Comparison of ENCODE assay signal across 8 cellular contexts in genomic region chr22:23893446-23893956, GRCh38. TPM values are rescaled to one million over a fixed set of nuclear protein-coding genes. Genes with fewer than 3 reads are reported as not detected.
DNase-seq lines count a peak whose midpoint lies in the region; ATAC-seq and TF ChIP-seq lines count a peak whose summit lies in the region.

No MANE protein-coding gene starts in this region.

- peak overlapping the region; percentile 33; the same call in 1 of the 2 replicates for H3K23ac ChIP-seq in IMR-90 (ENCODE audit: low read depth, low read length)

- H3K27me3 Mint-ChIP-seq in chondrocyte (ENCODE audit: low read depth): no peaks in the 10 kb centered on the region

- H2BK120ac ChIP-seq in IMR-90 (ENCODE audit: low read depth, low read length): peak overlapping the region; percentile 56

- H3K14ac ChIP-seq in IMR-90 (replicated peaks; ENCODE audit: low read depth, low read length): peak overlapping the region; percentile 82

- peaks cover 17 to 31% of the 10 kb centered on the region in 2 experiments for H3K79me1 ChIP-seq in IMR-90 (ENCODE audit: low read depth in 1 of 2, low read length in 2 of 2)

- no peaks in the 10 kb centered on the region for H3K36me3 ChIP-seq in ACC112 (ENCODE audit: insufficient read depth, low read length)
- peaks cover 24% of the 10 kb centered on the region for H3K36me3 ChIP-seq in IMR-90 (ENCODE audit: control insufficient read depth, insufficient read depth, low read length)
- peaks cover 5 to 13% of the 10 kb centered on the region in 2 donors for H3K36me3 ChIP-seq in muscle layer of duodenum (ENCODE audit: control insufficient read depth in 1 of 2, insufficient read depth in 2 of 2, low read length in 2 of 2)

- peak overlapping the region; percentile 90 for H4K91ac ChIP-seq in IMR-90 (ENCODE audit: insufficient read depth, low read depth, low read length)

- H2BK15ac ChIP-seq in IMR-90 (ENCODE audit: low read depth, low read length): peak overlapping the region; percentile 78; the same call in 2 of the 3 replicates

- no peaks in the 10 kb centered on the region for H3K27me3 ChIP-seq in ACC112 (ENCODE audit: insufficient read depth, low read length)
- no peaks in the 10 kb centered on the region for H3K27me3 ChIP-seq in IMR-90 (ENCODE audit: control insufficient read depth, insufficient read depth, low read length)
- no peaks in the 10 kb centered on the region for H3K27me3 ChIP-seq in muscle layer of duodenum (ENCODE audit: low read depth, low read length)

- no peak for TF ChIP-seq POLR2A in IMR-90 (IDR thresholded peaks at IDR 0.05; ENCODE audit: low read depth, low read length)

- BruUV-seq in IMR-90 (replicated peaks; lab: Mats Ljungman, UMichigan): no TSS peak

- peaks cover 24% of the 10 kb centered on the region for H4K20me1 ChIP-seq in IMR-90 (ENCODE audit: insufficient read depth, low read length)

- dilution Hi-C loops in IMR-90 (cut with HindIII; ENCODE audit: low sequenced_read_pairs, unreplicated experiment): no loop called here

- H2BK5ac ChIP-seq in IMR-90 (ENCODE audit: low read depth, low read length, poor library complexity, severe bottlenecking): peak overlapping the region; percentile 61

- no peak for TF ChIP-seq RAD21 in IMR-90 (IDR thresholded peaks at IDR 0.05; ENCODE audit: low read length)

- in situ Hi-C loops in IMR-90 (cut with MboI; ENCODE audit: low sequenced_read_pairs): no loop called here

- H3K9me3 Mint-ChIP-seq in chondrocyte (ENCODE audit: low read depth): no peaks in the 10 kb centered on the region

- H3K18ac ChIP-seq in IMR-90 (ENCODE audit: low read depth, low read length): peak overlapping the region; percentile 83

- 54% methylated on average over 2 of the region's 10 CpGs; no CpG with 5 or more reads in 1 of the 2 experiments for WGBS in IMR-90 (ENCODE audit: extremely low coverage in 2 of 2, insufficient read length in 1 of 2), 2 experiments

- CTCF ChIA-PET in IMR-90 (lab: Yijun Ruan, JAX): interaction anchor here (1.0 to 1.3 kb wide), 4 partner anchors 9 to 36 kb away, joined by 3 to 6 read pairs (median 4); partner anchors contain the start of gene SLC2A11

- peak overlapping the region; percentile 96 for H2AK5ac ChIP-seq in IMR-90 (ENCODE audit: low read depth, low read length)

- H3K4me3 ChIP-seq in ACC112 (ENCODE audit: low read depth, low read length): peak overlapping the region; percentile 88
- peak overlapping the region; percentile 94 for H3K4me3 ChIP-seq in IMR-90 (ENCODE audit: insufficient read depth, low read depth, low read length)
- H3K4me3 ChIP-seq in muscle layer of duodenum (ENCODE audit: low read depth in 1 of 2, low read length in 2 of 2): peak overlapping the region; percentile 57 to 78

- peak overlapping the region; percentile 97 for H4K5ac ChIP-seq in IMR-90 (ENCODE audit: low read depth, low read length)

- POLR2A ChIA-PET in IMR-90 (lab: Charles Lee; ENCODE audit: unreplicated experiment): interaction anchor here (1.2 kb wide), 1 partner anchor 20 kb away, joined by 7 read pairs; no protein-coding TSS in a partner anchor

- H3K36me3 Mint-ChIP-seq in chondrocyte (ENCODE audit: low read depth): peaks cover 4% of the 10 kb centered on the region

- H3K4me2 ChIP-seq in IMR-90 (ENCODE audit: low read depth, low read length): peak overlapping the region; percentile 75

- peak overlapping the region; percentile 100 for H2AK9ac ChIP-seq in IMR-90 (replicated peaks; ENCODE audit: low read depth, low read length, poor library complexity)

- TF ChIP-seq CTCF in IMR-90 (conservative IDR thresholded peaks at IDR 0.05; ENCODE audit: low read depth, low read length) (no peak), chondrocyte (IDR thresholded peaks at IDR 0.05) (no peak)

- H3K27ac ChIP-seq in ACC112 (ENCODE audit: low read depth, low read length) (peak overlapping the region; percentile 95), IMR-90 (ENCODE audit: insufficient read depth, low read length) (peak overlapping the region; percentile 77), muscle layer of duodenum (ENCODE audit: low read length) (peak overlapping the region; percentile 93)

- intact Hi-C loops in IMR-90 (cut with micrococcal nuclease): no loop called here

- H2AFZ ChIP-seq in ACC112 (ENCODE audit: low read length, unreplicated experiment) (no peak overlapping the region), IMR-90 (replicated peaks; ENCODE audit: low read length, poor library complexity) (peak overlapping the region; percentile 97)

- peak overlapping the region; percentile 95 for H3K4ac ChIP-seq in IMR-90 (ENCODE audit: low read depth, low read length)

- ATAC-seq in IMR-90 (ENCODE audit: low read depth) (no peak), GM18867 (IDR thresholded peaks at IDR 0.05; ENCODE audit: unreplicated experiment) (no peak)

- H2BK20ac ChIP-seq in IMR-90 (ENCODE audit: low read depth, low read length): peak overlapping the region; percentile 41

- H3K27ac Mint-ChIP-seq in chondrocyte (ENCODE audit: unreplicated experiment): peak overlapping the region; percentile 99

- no peaks in the 10 kb centered on the region for H3K9me3 ChIP-seq in IMR-90 (ENCODE audit: control insufficient read depth, insufficient read depth, low read length)
- H3K9me3 ChIP-seq in muscle layer of duodenum (ENCODE audit: control insufficient read depth in 1 of 2, low read length in 2 of 2): no peaks in the 10 kb centered on the region

- peak overlapping the region; percentile 70 for H3K9ac ChIP-seq in IMR-90 (ENCODE audit: low read depth, low read length)

- H4K8ac ChIP-seq in IMR-90 (ENCODE audit: low read depth in 2 of 2, low read length in 2 of 2): peak overlapping the region; percentile 99

- peaks cover 34% of the 10 kb centered on the region for H3K4me1 Mint-ChIP-seq in chondrocyte (ENCODE audit: low read depth)

- DNase-seq in IMR-90 (no peak), chondrocyte (ENCODE audit: low spot score) (no peak), Ammon's horn (ENCODE audit: low spot score) (no peak), COLO829 (ENCODE audit: low spot score) (no peak)
- no peak for DNase-seq in stimulated activated CD8-positive, alpha-beta memory T cell treated with anti-CD3 and anti-CD28 coated beads, Interleukin-4, amount 100 ng/mL, for 48 hours

- peak overlapping the region; percentile 94 for H3K4me3 Mint-ChIP-seq in chondrocyte (ENCODE audit: unreplicated experiment)

- H3K4me1 ChIP-seq in ACC112 (ENCODE audit: control insufficient read depth, insufficient read depth, low read length, unreplicated experiment) (peaks cover 17% of the 10 kb centered on the region), IMR-90 (ENCODE audit: control insufficient read depth, insufficient read depth, low read length) (peaks cover 14% of the 10 kb centered on the region), muscle layer of duodenum (ENCODE audit: control insufficient read depth in 1 of 2, insufficient read depth in 2 of 2, low read length in 2 of 2) (peaks cover 5 to 11% of the 10 kb centered on the region in 2 donors)

- H3K56ac ChIP-seq in IMR-90 (ENCODE audit: extremely low read depth, insufficient read depth, low read length): peak overlapping the region; percentile 50; the same call in 1 of the 2 replicates

- H3K9me1 ChIP-seq in IMR-90 (ENCODE audit: insufficient read depth, low read length): peaks cover 25% of the 10 kb centered on the region

- peaks cover 18% of the 10 kb centered on the region for H3K79me2 ChIP-seq in ACC112 (ENCODE audit: control insufficient read depth, insufficient read depth, low read length, unreplicated experiment)

TF ChIP-seq in IMR-90, 13 proteins besides CTCF, POLR2A, EP300 and RAD21 (continues in another document):
- TF ChIP-seq ELK1 (IDR thresholded peaks at IDR 0.05; ENCODE audit: borderline replicate concordance, low read depth, low read length) (no peak), CHD1 (IDR thresholded peaks at IDR 0.05; ENCODE audit: low read depth, low read length) (no peak), RCOR1 (IDR thresholded peaks at IDR 0.05; ENCODE audit: insufficient replicate concordance, low read length) (no peak), MAZ (IDR thresholded peaks at IDR 0.05; ENCODE audit: borderline replicate concordance, low read depth, low read length) (no peak), MAFK (IDR thresholded peaks at IDR 0.05; ENCODE audit: low read depth, low read length) (no peak), SMC3 (IDR thresholded peaks at IDR 0.05; ENCODE audit: low read depth, low read length) (no peak), FOS (IDR thresholded peaks at IDR 0.05; ENCODE audit: low read depth, low read length) (no peak), USF2 (IDR thresholded peaks at IDR 0.05; ENCODE audit: low read depth, low read length) (no peak), NFE2L2 (IDR thresholded peaks at IDR 0.05; ENCODE audit: low read depth, low read length) (no peak)

RNA-seq across cellular contexts. Expression of gene MIF, which starts 0.7 kb away (rescaled TPM):
- total RNA-seq in IMR-90 (2012; rRNA removed) (123 and 125 TPM in 2 replicates), chondrocyte (466 to 518 TPM (median 502 TPM) in 3 replicates)
- polyA plus RNA-seq in IMR-90 (2012; rRNA removed): 530 and 798 TPM in 2 replicates
- polyA plus RNA-seq in IMR-90 (2012; cell fraction: cytosol; rRNA removed): 412 and 1,658 TPM in 2 replicates
- polyA plus RNA-seq in IMR-90 (2012; cell fraction: nucleus; rRNA removed; ENCODE audit: low replicate concordance): 299 and 621 TPM in 2 replicates

RNA-seq across cellular contexts. Expression of gene SLC2A11, which starts 35.8 kb away (rescaled TPM):
- total RNA-seq in IMR-90 (2012; rRNA removed) (2.8 and 3.2 TPM in 2 replicates), chondrocyte (14.5 to 14.9 TPM (median 14.8 TPM) in 3 replicates)
- polyA plus RNA-seq in IMR-90 (2012; rRNA removed): 6.6 and 8.7 TPM in 2 replicates
- polyA plus RNA-seq in IMR-90 (2012; cell fraction: cytosol; rRNA removed): 7.6 and 10.2 TPM in 2 replicates
- polyA plus RNA-seq in IMR-90 (2012; cell fraction: nucleus; rRNA removed; ENCODE audit: low replicate concordance): 38.2 and 42.7 TPM in 2 replicates

RNA-seq across cellular contexts. Expression of gene DERL3, which starts 54.7 kb away (rescaled TPM):
- total RNA-seq in IMR-90 (2012; rRNA removed): under 0.01 and 0.18 TPM in 2 replicates
- polyA plus RNA-seq in IMR-90 (2012; rRNA removed): 0.50 and 0.62 TPM in 2 replicates
- 0.41 and 0.49 TPM in 2 replicates for polyA plus RNA-seq in IMR-90 (2012; cell fraction: cytosol; rRNA removed)
- polyA plus RNA-seq in IMR-90 (2012; cell fraction: nucleus; rRNA removed; ENCODE audit: low replicate concordance): 0.96 and 2.2 TPM in 2 replicates
- total RNA-seq in chondrocyte: 1.3 to 4.6 TPM (median 2.0 TPM) in 3 replicates
